ENCODE assay signal across 8 cellular contexts in genomic region chr22:31451709-31452571, GRCh38. TPM values are rescaled to one million over a fixed set of nuclear protein-coding genes. Genes with fewer than 3 reads are reported as not detected.
A peak's percentile ranks its signal among the peaks of the same experiment; 100 is the strongest.
DNase-seq lines count a peak whose midpoint lies in the region; ATAC-seq and TF ChIP-seq lines count a peak whose summit lies in the region.

No MANE protein-coding gene starts in this region.

- H3K4me3 Mint-ChIP-seq in activated T-helper 1 cell treated with anti-CD3 and anti-CD28 coated beads, Interleukin-12 subunit alpha, Interleukin-12 subunit beta, Interleukin-2, Interleukin-4 antibody, amounts not matched to agents 30 ng/mL and 10 ng/mL and 1 ng/mL, durations not matched to agents 14 hours and 24 hours and 36 hours = no peak overlapping the region

- no peaks in the 10 kb centered on the region for H3K27me3 Mint-ChIP-seq in activated T-helper 1 cell treated with anti-CD3 and anti-CD28 coated beads, Interleukin-12 subunit alpha, Interleukin-12 subunit beta, Interleukin-2, Interleukin-4 antibody, amounts not matched to agents 30 ng/mL and 10 ng/mL and 1 ng/mL, durations not matched to agents 14 hours and 24 hours and 36 hours (ENCODE audit: insufficient read depth)

- peak; percentile 76 for TF ChIP-seq CTCF in kidney epithelial cell (IDR thresholded peaks at IDR 0.05; ENCODE audit: insufficient read depth, low read length, poor library complexity, severe bottlenecking)

- H3K9me3 Mint-ChIP-seq in activated naive CD4-positive, alpha-beta T cell treated with anti-CD3 and anti-CD28 coated beads, Interleukin-2, amount 50 U/mL, for 72 hours = no peaks in the 10 kb centered on the region
- no peaks in the 10 kb centered on the region for H3K9me3 Mint-ChIP-seq in activated T-helper 1 cell treated with anti-CD3 and anti-CD28 coated beads, Interleukin-12 subunit alpha, Interleukin-12 subunit beta, Interleukin-2, Interleukin-4 antibody, amounts not matched to agents 30 ng/mL and 10 ng/mL and 1 ng/mL, durations not matched to agents 14 hours and 24 hours and 36 hours

- H3K4me3 ChIP-seq in Jurkat, Clone E6-1 (ENCODE audit: low read length) = no peak overlapping the region
- H3K4me3 ChIP-seq in kidney epithelial cell (ENCODE audit: low read depth, low read length) = no peak overlapping the region

- intact Hi-C loops in activated T-helper 1 cell treated with anti-CD3 and anti-CD28 coated beads, Interleukin-12 subunit alpha, Interleukin-12 subunit beta, Interleukin-2, Interleukin-4 antibody, amounts not matched to agents 30 ng/mL and 10 ng/mL and 1 ng/mL, durations not matched to agents 14 hours and 24 hours and 36 hours (cut with micrococcal nuclease) = loop anchor here (1.0 to 5.0 kb wide), 3 partner anchors 35 to 181 kb away; partner anchors contain the start of gene EIF4ENIF1

- peak; percentile 62 to 70 for ATAC-seq in activated naive CD4-positive, alpha-beta T cell treated with anti-CD3 and anti-CD28 coated beads, Interleukin-2, amount 50 U/mL, for 72 hours
- no peak for ATAC-seq in GM18517 (IDR thresholded peaks at IDR 0.05; ENCODE audit: unreplicated experiment)
- no peak for ATAC-seq in HG02870 (IDR thresholded peaks at IDR 0.05; ENCODE audit: unreplicated experiment)

- peak overlapping the region; percentile 56 to 71 for H3K27ac Mint-ChIP-seq in activated naive CD4-positive, alpha-beta T cell treated with anti-CD3 and anti-CD28 coated beads, Interleukin-2, amount 50 U/mL, for 72 hours
- peak overlapping the region; percentile 27 for H3K27ac Mint-ChIP-seq in activated T-helper 1 cell treated with anti-CD3 and anti-CD28 coated beads, Interleukin-12 subunit alpha, Interleukin-12 subunit beta, Interleukin-2, Interleukin-4 antibody, amounts not matched to agents 30 ng/mL and 10 ng/mL and 1 ng/mL, durations not matched to agents 14 hours and 24 hours and 36 hours

- peaks cover 2% of the 10 kb centered on the region for H3K36me3 ChIP-seq in kidney epithelial cell (ENCODE audit: control insufficient read depth, insufficient read depth, low read length)

- DNase-seq in activated naive CD4-positive, alpha-beta T cell treated with anti-CD3 and anti-CD28 coated beads, Interleukin-2, amount 50 U/mL, for 72 hours (ENCODE audit: low spot score in 2 of 2) = no peak
- DNase-seq in activated naive CD4-positive, alpha-beta T cell treated with anti-CD3 and anti-CD28 coated beads, Interleukin-2, amount 50 U/mL, for 16 hours = no peak
- DNase-seq in Jurkat, Clone E6-1 (ENCODE audit: low read depth, low spot score) = peak; percentile 30
- DNase-seq in activated T-helper 1 cell treated with anti-CD3 and anti-CD28 coated beads, Interleukin-12 subunit alpha, Interleukin-12 subunit beta, Interleukin-2, Interleukin-4 antibody, amounts not matched to agents 30 ng/mL and 10 ng/mL and 1 ng/mL, durations not matched to agents 14 hours and 24 hours and 36 hours (ENCODE audit: low spot score) = peak; percentile 6
- DNase-seq in kidney epithelial cell (ENCODE audit: low read depth) = peak; percentile 4
- no peak for DNase-seq in 8988T

- no peaks in the 10 kb centered on the region for H3K27me3 ChIP-seq in kidney epithelial cell (ENCODE audit: control insufficient read depth, insufficient read depth, low read length)

- H3K4me1 Mint-ChIP-seq in activated T-helper 1 cell treated with anti-CD3 and anti-CD28 coated beads, Interleukin-12 subunit alpha, Interleukin-12 subunit beta, Interleukin-2, Interleukin-4 antibody, amounts not matched to agents 30 ng/mL and 10 ng/mL and 1 ng/mL, durations not matched to agents 14 hours and 24 hours and 36 hours (ENCODE audit: low read depth) = no peaks in the 10 kb centered on the region

- H3K36me3 Mint-ChIP-seq in activated naive CD4-positive, alpha-beta T cell treated with anti-CD3 and anti-CD28 coated beads, Interleukin-2, amount 50 U/mL, for 72 hours = no peaks in the 10 kb centered on the region
- peaks cover 34% of the 10 kb centered on the region for H3K36me3 Mint-ChIP-seq in activated T-helper 1 cell treated with anti-CD3 and anti-CD28 coated beads, Interleukin-12 subunit alpha, Interleukin-12 subunit beta, Interleukin-2, Interleukin-4 antibody, amounts not matched to agents 30 ng/mL and 10 ng/mL and 1 ng/mL, durations not matched to agents 14 hours and 24 hours and 36 hours (ENCODE audit: low read depth)

RNA-seq across cellular contexts. Expression of gene EIF4ENIF1, which starts 37.7 kb away (rescaled TPM):
- 10 to 100 TPM; 36.5 to 49.5 TPM for total RNA-seq in activated naive CD4-positive, alpha-beta T cell treated with anti-CD3 and anti-CD28 coated beads, Interleukin-2, amount 50 U/mL, for 72 hours
- 28.6 TPM for polyA plus RNA-seq in Jurkat, Clone E6-1 (2012; ENCODE audit: insufficient read depth, insufficient read length)
- 101 and 105 TPM in 2 replicates for total RNA-seq in activated T-helper 1 cell treated with anti-CD3 and anti-CD28 coated beads, Interleukin-12 subunit alpha, Interleukin-12 subunit beta, Interleukin-2, Interleukin-4 antibody, amounts not matched to agents 30 ng/mL and 10 ng/mL and 1 ng/mL, durations not matched to agents 14 hours and 24 hours and 36 hours
- total RNA-seq in kidney epithelial cell = 11.9 and 15.0 TPM in 2 replicates

RNA-seq across cellular contexts. Expression of gene SFI1, which starts 44.4 kb away (rescaled TPM):
- total RNA-seq in activated naive CD4-positive, alpha-beta T cell treated with anti-CD3 and anti-CD28 coated beads, Interleukin-2, amount 50 U/mL, for 72 hours = 100 to 1,000 TPM; 259 to 290 TPM
- polyA plus RNA-seq in Jurkat, Clone E6-1 (2012; ENCODE audit: insufficient read depth, insufficient read length) = 69.5 TPM
- 406 and 416 TPM in 2 replicates for total RNA-seq in activated T-helper 1 cell treated with anti-CD3 and anti-CD28 coated beads, Interleukin-12 subunit alpha, Interleukin-12 subunit beta, Interleukin-2, Interleukin-4 antibody, amounts not matched to agents 30 ng/mL and 10 ng/mL and 1 ng/mL, durations not matched to agents 14 hours and 24 hours and 36 hours
- 13.2 and 18.1 TPM in 2 replicates for total RNA-seq in kidney epithelial cell

RNA-seq across cellular contexts. Expression of gene DRG1, which starts 52.5 kb away (rescaled TPM):
- 100 to 1,000 TPM; 100 to 103 TPM for total RNA-seq in activated naive CD4-positive, alpha-beta T cell treated with anti-CD3 and anti-CD28 coated beads, Interleukin-2, amount 50 U/mL, for 72 hours
- 185 TPM for polyA plus RNA-seq in Jurkat, Clone E6-1 (2012; ENCODE audit: insufficient read depth, insufficient read length)
- total RNA-seq in activated T-helper 1 cell treated with anti-CD3 and anti-CD28 coated beads, Interleukin-12 subunit alpha, Interleukin-12 subunit beta, Interleukin-2, Interleukin-4 antibody, amounts not matched to agents 30 ng/mL and 10 ng/mL and 1 ng/mL, durations not matched to agents 14 hours and 24 hours and 36 hours = 113 and 125 TPM in 2 replicates
- total RNA-seq in kidney epithelial cell = 62.6 and 68.9 TPM in 2 replicates

Comparison
In these comparisons a context has a peak if more than half of its experiments do, and no peak if none do; other contexts are left out.
1. ATAC-seq: peak in activated naive CD4-positive, alpha-beta T cell treated with anti-CD3 and anti-CD28 coated beads, Interleukin-2, amount 50 U/mL, for 72 hours (2 of 2); none in GM18517 (single experiment) and HG02870 (single experiment).
2. DNase-seq: peak in Jurkat, Clone E6-1 (single experiment), activated T-helper 1 cell treated with anti-CD3 and anti-CD28 coated beads, Interleukin-12 subunit alpha, Interleukin-12 subunit beta, Interleukin-2, Interleukin-4 antibody, amounts not matched to agents 30 ng/mL and 10 ng/mL and 1 ng/mL, durations not matched to agents 14 hours and 24 hours and 36 hours (single experiment) and kidney epithelial cell (single experiment); none in activated naive CD4-positive, alpha-beta T cell treated with anti-CD3 and anti-CD28 coated beads, Interleukin-2, amount 50 U/mL, for 72 hours (0 of 2), activated naive CD4-positive, alpha-beta T cell treated with anti-CD3 and anti-CD28 coated beads, Interleukin-2, amount 50 U/mL, for 16 hours (single experiment) and 8988T (single experiment).
3. RNA of gene SFI1, which starts 44.4 kb away (total RNA-seq): 406 to 416 TPM in activated T-helper 1 cell treated with anti-CD3 and anti-CD28 coated beads, Interleukin-12 subunit alpha, Interleukin-12 subunit beta, Interleukin-2, Interleukin-4 antibody, amounts not matched to agents 30 ng/mL and 10 ng/mL and 1 ng/mL, durations not matched to agents 14 hours and 24 hours and 36 hours and 259 to 290 TPM in activated naive CD4-positive, alpha-beta T cell treated with anti-CD3 and anti-CD28 coated beads, Interleukin-2, amount 50 U/mL, for 72 hours; 13.2 to 18.1 TPM in kidney epithelial cell; every median in the first group is over 10 times any median in the second.